In the genomic region with DNA sequence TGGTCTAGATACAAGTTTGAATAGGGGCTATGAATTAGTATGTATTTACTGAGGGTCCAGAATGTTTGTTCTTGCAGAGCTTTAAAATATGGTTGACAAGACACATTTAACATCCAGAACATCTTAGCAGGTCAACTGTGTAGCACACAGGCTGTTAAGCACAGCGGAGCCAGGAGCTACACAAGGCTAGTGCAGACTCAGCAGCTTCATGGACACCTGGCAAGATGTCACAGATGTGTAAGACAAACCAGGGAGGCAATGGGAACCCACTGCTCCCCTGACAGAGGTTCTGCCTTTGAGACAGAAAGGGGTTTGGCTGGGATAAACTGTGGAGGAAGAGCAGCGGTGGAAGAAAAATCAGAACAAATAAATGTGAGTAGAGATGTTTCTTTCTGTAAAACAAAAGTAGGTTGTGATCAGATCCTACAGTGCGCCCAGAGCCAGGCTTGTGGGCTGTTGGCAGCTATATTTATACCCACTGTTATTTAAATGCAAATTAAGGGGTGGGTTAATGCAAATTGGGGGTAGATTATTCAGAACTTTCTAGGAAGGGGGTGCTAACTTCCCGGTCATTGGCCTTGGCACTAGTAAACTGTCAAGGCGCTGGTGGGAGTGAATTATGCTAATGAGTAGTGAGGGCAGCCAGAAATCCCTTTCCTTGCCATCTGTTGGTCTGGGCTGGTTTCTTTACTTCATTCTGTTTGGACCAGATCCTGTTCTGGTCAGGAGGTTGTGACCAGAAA, we compare ENCODE assay signal across 1 cellular context.
TF ChIP-seq lines count a peak whose summit lies in the region.

No MANE protein-coding gene starts in this region.

TF ChIP-seq in GM23338, 12 proteins besides CTCF, POLR2A, EP300 and RAD21 (continued from another document):
- TF ChIP-seq, protein P1, sequence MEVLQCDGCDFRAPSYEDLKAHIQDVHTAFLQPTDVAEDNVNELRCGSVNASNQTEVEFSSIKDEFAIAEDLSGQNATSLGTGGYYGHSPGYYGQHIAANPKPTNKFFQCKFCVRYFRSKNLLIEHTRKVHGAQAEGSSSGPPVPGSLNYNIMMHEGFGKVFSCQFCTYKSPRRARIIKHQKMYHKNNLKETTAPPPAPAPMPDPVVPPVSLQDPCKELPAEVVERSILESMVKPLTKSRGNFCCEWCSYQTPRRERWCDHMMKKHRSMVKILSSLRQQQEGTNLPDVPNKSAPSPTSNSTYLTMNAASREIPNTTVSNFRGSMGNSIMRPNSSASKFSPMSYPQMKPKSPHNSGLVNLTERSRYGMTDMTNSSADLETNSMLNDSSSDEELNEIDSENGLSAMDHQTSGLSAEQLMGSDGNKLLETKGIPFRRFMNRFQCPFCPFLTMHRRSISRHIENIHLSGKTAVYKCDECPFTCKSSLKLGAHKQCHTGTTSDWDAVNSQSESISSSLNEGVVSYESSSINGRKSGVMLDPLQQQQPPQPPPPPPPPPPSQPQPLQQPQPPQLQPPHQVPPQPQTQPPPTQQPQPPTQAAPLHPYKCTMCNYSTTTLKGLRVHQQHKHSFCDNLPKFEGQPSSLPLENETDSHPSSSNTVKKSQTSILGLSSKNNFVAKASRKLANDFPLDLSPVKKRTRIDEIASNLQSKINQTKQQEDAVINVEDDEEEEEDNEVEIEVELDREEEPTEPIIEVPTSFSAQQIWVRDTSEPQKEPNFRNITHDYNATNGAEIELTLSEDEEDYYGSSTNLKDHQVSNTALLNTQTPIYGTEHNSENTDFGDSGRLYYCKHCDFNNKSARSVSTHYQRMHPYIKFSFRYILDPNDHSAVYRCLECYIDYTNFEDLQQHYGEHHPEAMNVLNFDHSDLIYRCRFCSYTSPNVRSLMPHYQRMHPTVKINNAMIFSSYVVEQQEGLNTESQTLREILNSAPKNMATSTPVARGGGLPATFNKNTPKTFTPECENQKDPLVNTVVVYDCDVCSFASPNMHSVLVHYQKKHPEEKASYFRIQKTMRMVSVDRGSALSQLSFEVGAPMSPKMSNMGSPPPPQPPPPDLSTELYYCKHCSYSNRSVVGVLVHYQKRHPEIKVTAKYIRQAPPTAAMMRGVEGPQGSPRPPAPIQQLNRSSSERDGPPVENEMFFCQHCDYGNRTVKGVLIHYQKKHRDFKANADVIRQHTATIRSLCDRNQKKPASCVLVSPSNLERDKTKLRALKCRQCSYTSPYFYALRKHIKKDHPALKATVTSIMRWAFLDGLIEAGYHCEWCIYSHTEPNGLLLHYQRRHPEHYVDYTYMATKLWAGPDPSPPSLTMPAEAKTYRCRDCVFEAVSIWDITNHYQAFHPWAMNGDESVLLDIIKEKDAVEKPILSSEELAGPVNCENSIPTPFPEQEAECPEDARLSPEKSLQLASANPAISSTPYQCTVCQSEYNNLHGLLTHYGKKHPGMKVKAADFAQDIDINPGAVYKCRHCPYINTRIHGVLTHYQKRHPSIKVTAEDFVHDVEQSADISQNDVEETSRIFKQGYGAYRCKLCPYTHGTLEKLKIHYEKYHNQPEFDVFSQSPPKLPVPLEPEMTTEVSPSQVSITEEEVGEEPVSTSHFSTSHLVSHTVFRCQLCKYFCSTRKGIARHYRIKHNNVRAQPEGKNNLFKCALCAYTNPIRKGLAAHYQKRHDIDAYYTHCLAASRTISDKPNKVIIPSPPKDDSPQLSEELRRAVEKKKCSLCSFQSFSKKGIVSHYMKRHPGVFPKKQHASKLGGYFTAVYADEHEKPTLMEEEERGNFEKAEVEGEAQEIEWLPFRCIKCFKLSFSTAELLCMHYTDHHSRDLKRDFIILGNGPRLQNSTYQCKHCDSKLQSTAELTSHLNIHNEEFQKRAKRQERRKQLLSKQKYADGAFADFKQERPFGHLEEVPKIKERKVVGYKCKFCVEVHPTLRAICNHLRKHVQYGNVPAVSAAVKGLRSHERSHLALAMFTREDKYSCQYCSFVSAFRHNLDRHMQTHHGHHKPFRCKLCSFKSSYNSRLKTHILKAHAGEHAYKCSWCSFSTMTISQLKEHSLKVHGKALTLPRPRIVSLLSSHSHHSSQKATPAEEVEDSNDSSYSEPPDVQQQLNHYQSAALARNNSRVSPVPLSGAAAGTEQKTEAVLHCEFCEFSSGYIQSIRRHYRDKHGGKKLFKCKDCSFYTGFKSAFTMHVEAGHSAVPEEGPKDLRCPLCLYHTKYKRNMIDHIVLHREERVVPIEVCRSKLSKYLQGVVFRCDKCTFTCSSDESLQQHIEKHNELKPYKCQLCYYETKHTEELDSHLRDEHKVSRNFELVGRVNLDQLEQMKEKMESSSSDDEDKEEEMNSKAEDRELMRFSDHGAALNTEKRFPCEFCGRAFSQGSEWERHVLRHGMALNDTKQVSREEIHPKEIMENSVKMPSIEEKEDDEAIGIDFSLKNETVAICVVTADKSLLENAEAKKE (CRISPR knock-in tag; IDR thresholded peaks at IDR 0.05) = no peak
- TF ChIP-seq POLR2AphosphoS5 (IDR thresholded peaks at IDR 0.05; ENCODE audit: low read depth) (no peak), ZNF331 (CRISPR knock-in tag; IDR thresholded peaks at IDR 0.05; ENCODE audit: low read depth) (no peak), EZH2 (IDR thresholded peaks at IDR 0.05; ENCODE audit: low read depth, unreplicated experiment) (no peak), EZH2phosphoT487 (IDR thresholded peaks at IDR 0.05; ENCODE audit: unreplicated experiment) (no peak), CREB1 (CRISPR knock-in tag; IDR thresholded peaks at IDR 0.05; ENCODE audit: low read depth) (no peak), STAT1 (IDR thresholded peaks at IDR 0.05; ENCODE audit: unreplicated experiment) (no peak)
- TF ChIP-seq, protein P2, sequence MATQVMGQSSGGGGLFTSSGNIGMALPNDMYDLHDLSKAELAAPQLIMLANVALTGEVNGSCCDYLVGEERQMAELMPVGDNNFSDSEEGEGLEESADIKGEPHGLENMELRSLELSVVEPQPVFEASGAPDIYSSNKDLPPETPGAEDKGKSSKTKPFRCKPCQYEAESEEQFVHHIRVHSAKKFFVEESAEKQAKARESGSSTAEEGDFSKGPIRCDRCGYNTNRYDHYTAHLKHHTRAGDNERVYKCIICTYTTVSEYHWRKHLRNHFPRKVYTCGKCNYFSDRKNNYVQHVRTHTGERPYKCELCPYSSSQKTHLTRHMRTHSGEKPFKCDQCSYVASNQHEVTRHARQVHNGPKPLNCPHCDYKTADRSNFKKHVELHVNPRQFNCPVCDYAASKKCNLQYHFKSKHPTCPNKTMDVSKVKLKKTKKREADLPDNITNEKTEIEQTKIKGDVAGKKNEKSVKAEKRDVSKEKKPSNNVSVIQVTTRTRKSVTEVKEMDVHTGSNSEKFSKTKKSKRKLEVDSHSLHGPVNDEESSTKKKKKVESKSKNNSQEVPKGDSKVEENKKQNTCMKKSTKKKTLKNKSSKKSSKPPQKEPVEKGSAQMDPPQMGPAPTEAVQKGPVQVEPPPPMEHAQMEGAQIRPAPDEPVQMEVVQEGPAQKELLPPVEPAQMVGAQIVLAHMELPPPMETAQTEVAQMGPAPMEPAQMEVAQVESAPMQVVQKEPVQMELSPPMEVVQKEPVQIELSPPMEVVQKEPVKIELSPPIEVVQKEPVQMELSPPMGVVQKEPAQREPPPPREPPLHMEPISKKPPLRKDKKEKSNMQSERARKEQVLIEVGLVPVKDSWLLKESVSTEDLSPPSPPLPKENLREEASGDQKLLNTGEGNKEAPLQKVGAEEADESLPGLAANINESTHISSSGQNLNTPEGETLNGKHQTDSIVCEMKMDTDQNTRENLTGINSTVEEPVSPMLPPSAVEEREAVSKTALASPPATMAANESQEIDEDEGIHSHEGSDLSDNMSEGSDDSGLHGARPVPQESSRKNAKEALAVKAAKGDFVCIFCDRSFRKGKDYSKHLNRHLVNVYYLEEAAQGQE (IDR thresholded peaks at IDR 0.05; ENCODE audit: unreplicated experiment) = no peak
TF ChIP-seq in GM23338: peak in this region for 0.
